15 cellular contexts compared by ENCODE assay signal in genomic region chr20:38812182-38812581, GRCh38. TPM values are rescaled to one million over a fixed set of nuclear protein-coding genes. Genes with fewer than 3 reads are reported as not detected.
A peak's percentile ranks its signal among the peaks of the same experiment; 100 is the strongest.
DNase-seq lines count a peak whose midpoint lies in the region; ATAC-seq and TF ChIP-seq lines count a peak whose summit lies in the region.
"Had no signal": no experiment of that assay in that cellular context is flagged by ENCODE, and none has a peak within 500 bp of the region (broad histone marks: within the 10 kb centered on the region; RNA-seq: fewer than 3 reads in every experiment).

No MANE protein-coding gene starts in this region.

- H3K9me2 ChIP-seq in Loucy (replicated peaks; ENCODE audit: low read depth, low read length): no peaks in the 10 kb centered on the region

- peak overlapping the region; percentile 5 for H3K4me2 ChIP-seq in Loucy (ENCODE audit: low read depth, low read length, poor library complexity, severe bottlenecking)
- H3K4me2 ChIP-seq: KMS-11, PC-9 had no signal

- H3K27me3 Mint-ChIP-seq in activated CD4-positive, alpha-beta T cell treated with anti-CD3 and anti-CD28 coated beads for 36 hours: no peaks in the 10 kb centered on the region
- H3K27me3 Mint-ChIP-seq in naive thymus-derived CD4-positive, alpha-beta T cell: no peaks in the 10 kb centered on the region
- no peaks in the 10 kb centered on the region for H3K27me3 Mint-ChIP-seq in activated naive CD4-positive, alpha-beta T cell treated with anti-CD3 and anti-CD28 coated beads, Interleukin-2, amount 10 ng/mL, durations not matched to agents 7 days and 5 days

- peak overlapping the region; percentile 1 for H3K27ac ChIP-seq in naive thymus-derived CD4-positive, alpha-beta T cell (ENCODE audit: low read depth, low read length)
- H3K27ac ChIP-seq: HL-60, KMS-11, PC-9 had no signal

- H3K9me3 Mint-ChIP-seq in activated CD4-positive, alpha-beta T cell treated with anti-CD3 and anti-CD28 coated beads for 36 hours (ENCODE audit: low read depth): no peaks in the 10 kb centered on the region
- peaks cover 0 to 2% (median 0%) of the 10 kb centered on the region in 11 donors for H3K9me3 Mint-ChIP-seq in naive thymus-derived CD4-positive, alpha-beta T cell
- H3K9me3 Mint-ChIP-seq in activated naive CD4-positive, alpha-beta T cell treated with anti-CD3 and anti-CD28 coated beads, Interleukin-2, amount 10 ng/mL, durations not matched to agents 7 days and 5 days: no peaks in the 10 kb centered on the region

- H3K36me3 Mint-ChIP-seq in activated CD4-positive, alpha-beta T cell treated with anti-CD3 and anti-CD28 coated beads for 36 hours (ENCODE audit: low read depth): peaks cover 78% of the 10 kb centered on the region
- H3K36me3 Mint-ChIP-seq in naive thymus-derived CD4-positive, alpha-beta T cell: peaks cover 3 to 53% (median 18%) of the 10 kb centered on the region in 5 donors
- peaks cover 79% of the 10 kb centered on the region for H3K36me3 Mint-ChIP-seq in activated naive CD4-positive, alpha-beta T cell treated with anti-CD3 and anti-CD28 coated beads, Interleukin-2, amount 10 ng/mL, durations not matched to agents 7 days and 5 days

- H3K9ac ChIP-seq in Loucy (ENCODE audit: low read depth, low read length, poor library complexity, severe bottlenecking): no peak overlapping the region
- H3K9ac ChIP-seq: KMS-11 had no signal

- H2AFZ ChIP-seq in Loucy (ENCODE audit: low read length): no peak overlapping the region
- H2AFZ ChIP-seq: PC-9 had no signal

- H3K4me1 Mint-ChIP-seq in activated CD4-positive, alpha-beta T cell treated with anti-CD3 and anti-CD28 coated beads for 36 hours: peaks cover 86% of the 10 kb centered on the region
- H3K4me1 Mint-ChIP-seq in naive thymus-derived CD4-positive, alpha-beta T cell: peaks cover 59 to 93% (median 82%) of the 10 kb centered on the region in 7 donors
- H3K4me1 Mint-ChIP-seq in activated naive CD4-positive, alpha-beta T cell treated with anti-CD3 and anti-CD28 coated beads, Interleukin-2, amount 10 ng/mL, durations not matched to agents 7 days and 5 days: peaks cover 85% of the 10 kb centered on the region

- TF ChIP-seq CTCF in Loucy (conservative IDR thresholded peaks at IDR 0.05; ENCODE audit: low read length): no peak

- no peak overlapping the region for H3K4me3 ChIP-seq in Loucy (ENCODE audit: low read length, poor library complexity, severe bottlenecking)
- H3K4me3 ChIP-seq in naive thymus-derived CD4-positive, alpha-beta T cell (ENCODE audit: low read length): no peak overlapping the region
- H3K4me3 ChIP-seq: PC-9 had no signal

- H3K27ac Mint-ChIP-seq in activated CD4-positive, alpha-beta T cell treated with anti-CD3 and anti-CD28 coated beads for 36 hours: peak overlapping the region; percentile 55
- peak overlapping the region in 7 of 9 donors; percentile 7 to 71 (median 38) for H3K27ac Mint-ChIP-seq in naive thymus-derived CD4-positive, alpha-beta T cell
- H3K27ac Mint-ChIP-seq in activated naive CD4-positive, alpha-beta T cell treated with anti-CD3 and anti-CD28 coated beads, Interleukin-2, amount 10 ng/mL, durations not matched to agents 7 days and 5 days: no peak overlapping the region

- no peaks in the 10 kb centered on the region for H3K27me3 ChIP-seq in Loucy (ENCODE audit: insufficient read depth, low read length, poor library complexity, severe bottlenecking)
- no peaks in the 10 kb centered on the region for H3K27me3 ChIP-seq in naive thymus-derived CD4-positive, alpha-beta T cell (ENCODE audit: control insufficient read depth in 2 of 2, insufficient read depth in 2 of 2, low read length in 2 of 2)

- DNase-seq in activated CD4-positive, alpha-beta T cell treated with anti-CD3 and anti-CD28 coated beads for 36 hours: no peak
- DNase-seq in activated CD4-positive, alpha-beta T cell treated with anti-CD3 and anti-CD28 coated beads for 48 hours: no peak
- peak; percentile 58 for DNase-seq in cerebellar cortex (ENCODE audit: low spot score)
- no peak for DNase-seq in naive thymus-derived CD4-positive, alpha-beta T cell
- DNase-seq in activated naive CD4-positive, alpha-beta T cell treated with anti-CD3 and anti-CD28 coated beads, Interleukin-2, amount 10 ng/mL, durations not matched to agents 7 days and 5 days: no peak
- DNase-seq: kidney, NCI-H1436, NCI-H510A had no signal

- peaks cover 87% of the 10 kb centered on the region for H3K79me2 ChIP-seq in Loucy (ENCODE audit: insufficient read depth, low read length)

- CTCF ChIA-PET in activated CD4-positive, alpha-beta T cell treated with anti-CD3 and anti-CD28 coated beads for 36 hours (lab: Charles Lee): interaction anchor here (1.0 to 1.3 kb wide), 3 partner anchors 20 to 81 kb away, joined by 3 to 4 read pairs (median 3); no protein-coding TSS in a partner anchor
- CTCF ChIA-PET in naive thymus-derived CD4-positive, alpha-beta T cell (lab: Charles Lee): interaction anchor here (0.8 to 1.1 kb wide), 3 partner anchors 60 to 81 kb away, joined by 3 read pairs; no protein-coding TSS in a partner anchor
- CTCF ChIA-PET in activated naive CD4-positive, alpha-beta T cell treated with anti-CD3 and anti-CD28 coated beads, Interleukin-2, amount 10 ng/mL, durations not matched to agents 7 days and 5 days (lab: Charles Lee): no interaction called here

- H3K9me3 ChIP-seq in Loucy (ENCODE audit: insufficient read depth, low read depth, low read length): no peaks in the 10 kb centered on the region
- no peaks in the 10 kb centered on the region for H3K9me3 ChIP-seq in naive thymus-derived CD4-positive, alpha-beta T cell (ENCODE audit: control insufficient read depth in 2 of 3, low read length in 3 of 3)

- H3K4me3 Mint-ChIP-seq in activated CD4-positive, alpha-beta T cell treated with anti-CD3 and anti-CD28 coated beads for 36 hours: no peak overlapping the region
- no peak overlapping the region for H3K4me3 Mint-ChIP-seq in naive thymus-derived CD4-positive, alpha-beta T cell
- no peak overlapping the region for H3K4me3 Mint-ChIP-seq in activated naive CD4-positive, alpha-beta T cell treated with anti-CD3 and anti-CD28 coated beads, Interleukin-2, amount 10 ng/mL, durations not matched to agents 7 days and 5 days

- no peak for ATAC-seq in activated CD4-positive, alpha-beta T cell treated with anti-CD3 and anti-CD28 coated beads for 36 hours
- no peak for ATAC-seq in naive thymus-derived CD4-positive, alpha-beta T cell
- ATAC-seq in HG03460 (IDR thresholded peaks at IDR 0.05; ENCODE audit: unreplicated experiment) (no peak), HG02678 (IDR thresholded peaks at IDR 0.05; ENCODE audit: unreplicated experiment) (no peak)
- ATAC-seq: activated CD4-positive, CD25-positive, alpha-beta regulatory T cell treated with anti-CD3 and anti-CD28 coated beads, Interleukin-2, amount 50 U/mL, for 24 hours had no signal

- H4K20me1 ChIP-seq in Loucy (ENCODE audit: insufficient read depth, low read length, poor library complexity, severe bottlenecking): peaks cover 13% of the 10 kb centered on the region

- H3F3A ChIP-seq in Loucy (ENCODE audit: low read depth): no peaks in the 10 kb centered on the region

- no peaks in the 10 kb centered on the region for H3K36me3 ChIP-seq in Loucy (ENCODE audit: insufficient read depth, low read length)
- peaks cover 0 to 7% (median 4%) of the 10 kb centered on the region in 3 experiments for H3K36me3 ChIP-seq in naive thymus-derived CD4-positive, alpha-beta T cell (ENCODE audit: control insufficient read depth in 2 of 3, insufficient read depth in 3 of 3, low read length in 3 of 3)

- POLR2A ChIA-PET in activated CD4-positive, alpha-beta T cell treated with anti-CD3 and anti-CD28 coated beads for 36 hours (lab: Charles Lee): no interaction called here
- POLR2A ChIA-PET in naive thymus-derived CD4-positive, alpha-beta T cell (lab: Charles Lee): interaction anchor here (1.0 to 1.6 kb wide), 3 partner anchors 10 to 34 kb away, joined by 3 to 7 read pairs (median 3); no protein-coding TSS in a partner anchor

- intact Hi-C loops in activated CD4-positive, alpha-beta T cell treated with anti-CD3 and anti-CD28 coated beads for 36 hours (cut with DNase I, micrococcal nuclease): loop anchor here in 1 of 2 experiments (2.0 kb wide), 1 partner anchor 15 kb away; no protein-coding TSS in a partner anchor
- intact Hi-C loops in naive thymus-derived CD4-positive, alpha-beta T cell (cut with micrococcal nuclease): no loop called here

- peaks cover 49% of the 10 kb centered on the region for H3K4me1 ChIP-seq in Loucy (ENCODE audit: insufficient read depth, low read length, poor library complexity, severe bottlenecking)
- peaks cover 36 to 43% of the 10 kb centered on the region in 2 donors for H3K4me1 ChIP-seq in naive thymus-derived CD4-positive, alpha-beta T cell (ENCODE audit: control insufficient read depth in 2 of 2, insufficient read depth in 2 of 2, low read length in 2 of 2)

RNA-seq across cellular contexts. Expression of gene PPP1R16B, which starts 6.7 kb away (rescaled TPM):
- total RNA-seq in activated CD4-positive, alpha-beta T cell treated with anti-CD3 and anti-CD28 coated beads for 36 hours: 10 to 100 TPM; 78.8 to 84.0 TPM
- total RNA-seq in naive thymus-derived CD4-positive, alpha-beta T cell: 10 to 100 TPM; 20.8 to 75.4 (median 22.0) TPM
- 10 to 100 TPM; 11.4 to 19.8 TPM for polyA plus RNA-seq in naive thymus-derived CD4-positive, alpha-beta T cell
- total RNA-seq: PC-9 had no signal
